In the genomic region with DNA sequence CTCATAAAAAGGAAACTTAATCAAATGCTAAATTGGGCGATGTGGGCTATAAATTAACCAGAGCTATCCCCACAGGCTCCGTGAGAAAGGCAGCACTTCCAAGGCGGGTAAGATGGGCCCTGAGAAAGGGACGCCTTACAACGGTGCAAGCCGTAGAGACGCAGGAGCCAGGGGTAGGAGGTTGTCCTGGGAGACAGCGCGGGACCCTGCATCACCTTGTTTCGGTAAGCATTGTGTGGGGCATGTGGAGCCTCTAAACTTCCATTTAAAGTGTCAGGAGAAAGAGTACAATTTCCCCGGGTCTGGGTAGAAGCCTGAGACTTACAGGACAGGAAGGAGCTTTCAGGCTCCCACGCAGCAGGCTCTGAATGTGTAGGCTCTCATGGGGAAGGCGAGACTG, we compare ENCODE assay signal across 9 cellular contexts. TPM values are rescaled to one million over a fixed set of nuclear protein-coding genes. Genes with fewer than 3 reads are reported as not detected.
A peak's percentile ranks its signal among the peaks of the same experiment; 100 is the strongest.
DNase-seq lines count a peak whose midpoint lies in the region; ATAC-seq, FAIRE-seq and TF ChIP-seq lines count a peak whose summit lies in the region.
"Had no signal": no experiment of that assay in that cellular context is flagged by ENCODE, and none has a peak within 500 bp of the region (broad histone marks: within the 10 kb centered on the region; RNA-seq: fewer than 3 reads in every experiment).

No MANE protein-coding gene starts in this region.

- no peak for FAIRE-seq in keratinocyte (lab: Jason Lieb, UNC)

- ATAC-seq in SK-N-SH treated with all-trans-retinoic acid at 6 μM for 48 hours (no peak), GM21390 (IDR thresholded peaks at IDR 0.05; ENCODE audit: unreplicated experiment) (no peak)

- no peak for DNase-seq in SK-N-SH
- DNase-seq in keratinocyte (ENCODE audit: low read depth, low spot score), result no peak
- DNase-seq in HEK293T (ENCODE audit: extremely low spot score), result no peak
- DNase-seq in SIG-M5 (lab: John Stamatoyannopoulos, UW), result no peak

- H3K36me3 ChIP-seq in SK-N-SH (replicated peaks in 1 of 2; ENCODE audit: control insufficient read depth in 1 of 2, insufficient read depth in 2 of 2, low read length in 1 of 2), result no peaks in the 10 kb centered on the region
- no peaks in the 10 kb centered on the region for H3K36me3 ChIP-seq in keratinocyte (ENCODE audit: control insufficient read depth in 2 of 2, extremely low read depth in 1 of 2, insufficient read depth in 2 of 2, low read length in 2 of 2)
- H3K36me3 ChIP-seq in subcutaneous abdominal adipose tissue (ENCODE audit: control insufficient read depth in 5 of 5, insufficient read depth in 5 of 5, low read length in 5 of 5), result no peaks in the 10 kb centered on the region

- H3K79me2 ChIP-seq in SK-N-SH (ENCODE audit: insufficient read depth), result peaks cover 18% of the 10 kb centered on the region; the same call in 1 of the 2 replicates
- H3K79me2 ChIP-seq in keratinocyte (ENCODE audit: control insufficient read depth, insufficient read depth, low read length), result peaks cover 7% of the 10 kb centered on the region

- no peaks in the 10 kb centered on the region for H3K9me2 ChIP-seq in SK-N-SH

- H4K20me1 ChIP-seq in SK-N-SH (ENCODE audit: insufficient read depth) (peaks cover 15% of the 10 kb centered on the region; the same call in 1 of the 2 replicates), keratinocyte (ENCODE audit: control insufficient read depth, extremely low read depth, insufficient read depth, low read length) (no peaks in the 10 kb centered on the region)

- H3K27ac Mint-ChIP-seq in activated naive CD8-positive, alpha-beta T cell, result peak overlapping the region; percentile 97

- no peaks in the 10 kb centered on the region for H3F3A ChIP-seq in SK-N-SH (replicated peaks; ENCODE audit: insufficient read depth)

- H3K27me3 ChIP-seq in SK-N-SH (ENCODE audit: insufficient read depth), result peaks cover 6% of the 10 kb centered on the region; the same call in 1 of the 2 replicates
- no peaks in the 10 kb centered on the region for H3K27me3 ChIP-seq in keratinocyte (ENCODE audit: control insufficient read depth, extremely low read depth, insufficient read depth, low read length)
- H3K27me3 ChIP-seq in subcutaneous abdominal adipose tissue (ENCODE audit: control insufficient read depth in 5 of 5, insufficient read depth in 4 of 5, low read length in 5 of 5), result no peaks in the 10 kb centered on the region

- peak overlapping the region; percentile 89 for H3K4me2 ChIP-seq in SK-N-SH
- peak overlapping the region; percentile 76 for H3K4me2 ChIP-seq in keratinocyte (ENCODE audit: control insufficient read depth, extremely low read depth, insufficient read depth, low read depth, low read length)

- peak overlapping the region; percentile 97; the same call in 1 of the 2 replicates for H2AFZ ChIP-seq in SK-N-SH (ENCODE audit: low read depth)
- H2AFZ ChIP-seq in keratinocyte (ENCODE audit: control insufficient read depth, low read length), result no peak overlapping the region

- H3K36me3 Mint-ChIP-seq in activated naive CD8-positive, alpha-beta T cell, result no peaks in the 10 kb centered on the region

- no peaks in the 10 kb centered on the region for H3K27me3 Mint-ChIP-seq in activated naive CD8-positive, alpha-beta T cell

- H3K4me3 Mint-ChIP-seq in activated naive CD8-positive, alpha-beta T cell, result peak overlapping the region; percentile 94

- H3K4me1 Mint-ChIP-seq in activated naive CD8-positive, alpha-beta T cell (ENCODE audit: low read depth), result peaks cover 36% of the 10 kb centered on the region

- no peaks in the 10 kb centered on the region for H3K9me3 Mint-ChIP-seq in activated naive CD8-positive, alpha-beta T cell (ENCODE audit: low read depth)

- 61% methylated on average over 13 of the region's 13 CpGs for WGBS in SK-N-SH (ENCODE audit: low lambda C conversion rate)

- H3K9me3 ChIP-seq in SK-N-SH, result no peaks in the 10 kb centered on the region
- no peaks in the 10 kb centered on the region for H3K9me3 ChIP-seq in keratinocyte (ENCODE audit: control insufficient read depth, low read depth, low read length)
- H3K9me3 ChIP-seq in subcutaneous abdominal adipose tissue (ENCODE audit: control insufficient read depth in 5 of 5, low read length in 5 of 5), result no peaks in the 10 kb centered on the region
- H3K9me3 ChIP-seq: mucosa of descending colon had no signal

- H3K9me1 ChIP-seq in keratinocyte (ENCODE audit: control insufficient read depth, extremely low read depth, insufficient read depth, low read length), result no peaks in the 10 kb centered on the region

- H3K27ac ChIP-seq in SK-N-SH (ENCODE audit: low read depth in 2 of 2, low read length in 1 of 2), result 0 out of 4 replicates have a peak overlapping the region, but pooled peaks of 1 of the 2 experiments have one; percentile 67
- peak overlapping the region; percentile 98 for H3K27ac ChIP-seq in keratinocyte (ENCODE audit: control insufficient read depth, insufficient read depth, low read length)
- H3K27ac ChIP-seq in subcutaneous abdominal adipose tissue (ENCODE audit: low read depth, low read length), result no peak overlapping the region

- no peak for TF ChIP-seq EP300 in SK-N-SH (IDR thresholded peaks at IDR 0.05; ENCODE audit: borderline replicate concordance in 1 of 2, low read depth in 1 of 2, low read length in 1 of 2)

- TF ChIP-seq RAD21 in SK-N-SH (IDR thresholded peaks at IDR 0.05; ENCODE audit: low read length), result no peak

- dilution Hi-C loops in keratinocyte (cut with MboI; ENCODE audit: extremely low pct_ligation_motif_present, low sequenced_read_pairs), result no loop called here

- H3K9ac ChIP-seq in SK-N-SH (peak overlapping the region; percentile 89; the same call in 1 of the 2 replicates), keratinocyte (ENCODE audit: control insufficient read depth, extremely low read depth, insufficient read depth, low read length) (peak overlapping the region; percentile 98), subcutaneous abdominal adipose tissue (ENCODE audit: low read length in 5 of 5) (peak overlapping the region in 4 of 5 donors; percentile 7 to 61 (median 47))

- no peak for TF ChIP-seq CTCF in SK-N-SH (IDR thresholded peaks at IDR 0.05)
- TF ChIP-seq CTCF in keratinocyte (optimal IDR thresholded peaks at IDR 0.05 in 1 of 3, IDR thresholded peaks at IDR 0.05 in 1 of 3, conservative IDR thresholded peaks at IDR 0.05 in 1 of 3; ENCODE audit: extremely low read depth in 1 of 3, insufficient read depth in 2 of 3, low read length in 3 of 3), result no peak

- H3K4me3 ChIP-seq in SK-N-SH (ENCODE audit: low read depth in 2 of 2, low read length in 1 of 2), result peak overlapping the region; percentile 74 to 75
- peak overlapping the region in 2 of 3 experiments; percentile 59 to 80 for H3K4me3 ChIP-seq in keratinocyte (ENCODE audit: control insufficient read depth in 2 of 3, extremely low read depth in 1 of 3, insufficient read depth in 2 of 3, low read depth in 1 of 3, low read length in 3 of 3)
- H3K4me3 ChIP-seq in subcutaneous abdominal adipose tissue (ENCODE audit: low read depth in 1 of 5, low read length in 5 of 5), result peak overlapping the region; percentile 56 to 97 (median 82)

- CTCF ChIA-PET in SK-N-SH (lab: Yijun Ruan, JAX), result interaction anchor here (0.7 to 3.7 kb wide), 8 partner anchors 8 to 678 kb away, joined by 3 to 18 read pairs (median 4); no protein-coding TSS in a partner anchor
- CTCF ChIA-PET in HEK293T (lab: Yijun Ruan, JAX), result no interaction called here

- H3K4me1 ChIP-seq in SK-N-SH (ENCODE audit: control insufficient read depth in 1 of 2, insufficient read depth in 2 of 2, low read depth in 1 of 2, low read length in 1 of 2) (peaks cover 8 to 15% of the 10 kb centered on the region in 2 experiments; a peak in 3 of 4 replicates), keratinocyte (ENCODE audit: control insufficient read depth, extremely low read depth, insufficient read depth, low read length) (peaks cover 54% of the 10 kb centered on the region), subcutaneous abdominal adipose tissue (ENCODE audit: control insufficient read depth in 5 of 5, insufficient read depth in 5 of 5, low read length in 5 of 5) (peaks cover 13 to 53% (median 42%) of the 10 kb centered on the region in 5 donors)

- POLR2A ChIA-PET in SK-N-SH (lab: Yijun Ruan, JAX), result no interaction called here
- POLR2A ChIA-PET in HEK293T (lab: Yijun Ruan, JAX), result no interaction called here

RNA-seq across cellular contexts. Expression of gene PER2, which starts 1.2 kb away (rescaled TPM):
- 0.82 and 0.96 TPM in 2 replicates for polyA plus RNA-seq in SK-N-SH (2012; rRNA removed)
- 0.50 and 0.71 TPM in 2 replicates for polyA plus RNA-seq in SK-N-SH (2012; cell fraction: cytosol; rRNA removed)
- 2.5 and 2.6 TPM in 2 replicates for polyA plus RNA-seq in SK-N-SH (2012; cell fraction: nucleus; rRNA removed)
- polyA plus RNA-seq in keratinocyte, result 0.68 to 2.0 TPM (median 1.6 TPM) in 3 replicates
- 3.1 TPM for polyA plus RNA-seq in keratinocyte (2011; ENCODE audit: low read depth)
- polyA plus RNA-seq in keratinocyte (2011; cell fraction: cytosol; rRNA removed), result 0.69 and 0.90 TPM in 2 replicates
- polyA plus RNA-seq in keratinocyte (2011; cell fraction: nucleus; rRNA removed), result 4.1 and 5.4 TPM in 2 replicates
- 1.9 and 2.4 TPM in 2 replicates for polyA plus RNA-seq in keratinocyte (2012; ENCODE audit: low replicate concordance)
- polyA minus RNA-seq in keratinocyte, result 2.6 to 6.8 TPM (median 3.8 TPM) in 3 replicates
- 0.96 TPM for polyA minus RNA-seq in keratinocyte (2011; cell fraction: cytosol; rRNA and poly(A)+ RNA removed)
- 3.4 and 8.0 TPM in 2 replicates for polyA minus RNA-seq in keratinocyte (2011; cell fraction: nucleus; rRNA and poly(A)+ RNA removed)

RNA-seq across cellular contexts. Expression of gene TRAF3IP1, which starts 30.7 kb away (rescaled TPM):
- polyA plus RNA-seq in SK-N-SH (2012; rRNA removed) (9.7 and 15.0 TPM in 2 replicates), keratinocyte (6.4 to 7.0 TPM (median 7.0 TPM) in 3 replicates)
- polyA plus RNA-seq in SK-N-SH (2012; cell fraction: cytosol; rRNA removed), result 10.3 and 11.6 TPM in 2 replicates
- polyA plus RNA-seq in SK-N-SH (2012; cell fraction: nucleus; rRNA removed), result 11.8 and 14.0 TPM in 2 replicates
- polyA plus RNA-seq in keratinocyte (2011; ENCODE audit: low read depth), result 32.3 TPM
- polyA plus RNA-seq in keratinocyte (2011; cell fraction: cytosol; rRNA removed), result 7.0 and 7.4 TPM in 2 replicates
- polyA plus RNA-seq in keratinocyte (2011; cell fraction: nucleus; rRNA removed), result 11.4 and 12.1 TPM in 2 replicates
- polyA plus RNA-seq in keratinocyte (2012; ENCODE audit: low replicate concordance), result 9.2 and 16.0 TPM in 2 replicates
- polyA minus RNA-seq in keratinocyte, result 6.4 to 28.3 TPM (median 14.0 TPM) in 3 replicates
- polyA minus RNA-seq in keratinocyte (2011; cell fraction: cytosol; rRNA and poly(A)+ RNA removed), result 3.6 TPM
- 4.5 and 8.9 TPM in 2 replicates for polyA minus RNA-seq in keratinocyte (2011; cell fraction: nucleus; rRNA and poly(A)+ RNA removed)

RNA-seq across cellular contexts. Expression of gene HES6, which starts 49.7 kb away (rescaled TPM):
- 3.6 and 4.4 TPM in 2 replicates for polyA plus RNA-seq in SK-N-SH (2012; rRNA removed)
- polyA plus RNA-seq in SK-N-SH (2012; cell fraction: cytosol; rRNA removed), result 2.3 and 3.6 TPM in 2 replicates
- 11.1 and 18.1 TPM in 2 replicates for polyA plus RNA-seq in SK-N-SH (2012; cell fraction: nucleus; rRNA removed)
- polyA plus RNA-seq in keratinocyte, result 0.76 to 0.80 TPM (median 0.77 TPM) in 3 replicates
- 0.49 TPM for polyA plus RNA-seq in keratinocyte (2011; ENCODE audit: low read depth)
- polyA plus RNA-seq in keratinocyte (2011; cell fraction: cytosol; rRNA removed), result 0.23 and 0.66 TPM in 2 replicates
- 0.90 and 1.2 TPM in 2 replicates for polyA plus RNA-seq in keratinocyte (2011; cell fraction: nucleus; rRNA removed)
- 1.3 and 1.7 TPM in 2 replicates for polyA plus RNA-seq in keratinocyte (2012; ENCODE audit: low replicate concordance)
- 0.26 to 0.89 TPM in 2 of 3 replicates, not detected in the other for polyA minus RNA-seq in keratinocyte
- polyA minus RNA-seq in keratinocyte (2011; cell fraction: cytosol; rRNA and poly(A)+ RNA removed), result not detected
- not detected in 2 replicates for polyA minus RNA-seq in keratinocyte (2011; cell fraction: nucleus; rRNA and poly(A)+ RNA removed)

Comparison
In these comparisons a context has a peak if more than half of its experiments do, and no peak if none do; other contexts are left out.
1. H3K9ac ChIP-seq: peak in every context shown above with its lines; median percentile 98 in keratinocyte; 89 in SK-N-SH; 47 in subcutaneous abdominal adipose tissue.